Comparison of ENCODE assay signal across 13 cellular contexts in the genomic region with DNA sequence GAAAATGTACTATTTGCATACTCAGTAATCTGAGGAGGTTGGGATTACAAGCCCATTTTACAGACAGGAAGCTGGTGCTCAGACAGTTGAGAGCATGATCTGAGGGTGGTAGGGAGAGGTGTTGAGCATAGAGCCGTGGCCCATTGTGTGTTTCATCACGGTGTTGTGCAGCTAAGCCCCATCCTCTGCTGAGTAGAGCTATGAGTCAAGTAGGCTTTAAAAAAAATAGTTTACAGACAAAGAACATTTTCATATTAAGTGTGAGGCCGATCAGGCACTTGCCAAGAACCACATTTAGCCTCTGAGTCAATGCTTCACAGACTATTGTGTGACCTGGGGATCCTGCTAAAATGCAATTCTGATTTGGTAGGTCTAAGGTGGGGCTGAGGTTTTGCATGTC. TPM values are rescaled to one million over a fixed set of nuclear protein-coding genes. Genes with fewer than 3 reads are reported as not detected.
DNase-seq lines count a peak whose midpoint lies in the region; ATAC-seq lines count a peak whose summit lies in the region.
"Had no signal": no experiment of that assay in that cellular context is flagged by ENCODE, and none has a peak within 500 bp of the region (broad histone marks: within the 10 kb centered on the region; RNA-seq: fewer than 3 reads in every experiment).

No MANE protein-coding gene starts in this region.

- H3K27me3 Mint-ChIP-seq in immature natural killer cell (ENCODE audit: low read depth in 3 of 3), result peaks cover 0 to 3% (median 0%) of the 10 kb centered on the region in 3 donors
- H3K27me3 Mint-ChIP-seq: naive B cell had no signal

- DNase-seq in stimulated activated CD4-positive, alpha-beta T cell treated with anti-CD3 and anti-CD28 coated beads, Interleukin-1b, Interleukin-23, amount 100 ng/mL, for 48 hours, result peak; percentile 39
- no peak for DNase-seq in stimulated activated CD4-positive, alpha-beta T cell treated with anti-CD3 and anti-CD28 coated beads, Interleukin-2, amount 100 ng/mL, for 48 hours
- DNase-seq in astrocyte of the hippocampus (ENCODE audit: low read depth, low spot score) (peak; percentile 78), immature natural killer cell (peak in 2 of 3 donors; percentile 2 to 22), globus pallidus (ENCODE audit: low spot score) (no peak), SHP77 treated with DMSO at 0.1 percent for 48 hours (lab: John Stamatoyannopoulos, UW) (no peak)
- no peak for DNase-seq in activated naive CD4-positive, alpha-beta T cell treated with Interleukin-2 at 50 U/mL for 16 hours
- DNase-seq: activated CD4-positive, alpha-beta T cell treated with anti-CD3 and anti-CD28 coated beads, Interleukin-2, amount 50 U/mL, for 4 hours; Kasumi-1; naive B cell; NCI-H345; stimulated activated CD4-positive, alpha-beta T cell treated with anti-CD3 and anti-CD28 coated beads, Interleukin-2, amount 100 ng/mL, for 24 hours had no signal

- peaks cover 40 to 59% of the 10 kb centered on the region in 2 donors for H3K4me1 Mint-ChIP-seq in immature natural killer cell

- ATAC-seq in HG03135 (IDR thresholded peaks at IDR 0.05; ENCODE audit: unreplicated experiment), result no peak

- peak overlapping the region in 5 of 6 donors; percentile 1 to 44 (median 32) for H3K27ac Mint-ChIP-seq in immature natural killer cell

- H3K4me3 Mint-ChIP-seq in immature natural killer cell, result peak overlapping the region in 3 of 5 donors; percentile 0 to 68 (median 1)
- H3K4me3 Mint-ChIP-seq: naive B cell had no signal

- peaks cover 4 to 21% (median 10%) of the 10 kb centered on the region in 3 donors for H3K36me3 Mint-ChIP-seq in immature natural killer cell

- no peaks in the 10 kb centered on the region for H3K9me3 Mint-ChIP-seq in immature natural killer cell
- H3K9me3 Mint-ChIP-seq: naive B cell had no signal

RNA-seq across cellular contexts. Expression of gene ZNF664, which starts 22.0 kb away (rescaled TPM):
- 10 to 100 TPM in 1 of 3 donors, 1 to 10 TPM in 2; 2.1 to 12.9 (median 8.2) TPM for polyA plus RNA-seq in immature natural killer cell

RNA-seq across cellular contexts. Expression of gene CCDC92, which starts 22.4 kb away (rescaled TPM):
- polyA plus RNA-seq in immature natural killer cell, result 10 to 100 TPM; 24.6 to 44.9 (median 25.1) TPM

Comparison
In these comparisons a context has a peak if more than half of its experiments do, and no peak if none do; other contexts are left out.
1. DNase-seq: peak in stimulated activated CD4-positive, alpha-beta T cell treated with anti-CD3 and anti-CD28 coated beads, Interleukin-1b, Interleukin-23, amount 100 ng/mL, for 48 hours (single experiment), astrocyte of the hippocampus (single experiment) and immature natural killer cell (2 of 3); none in stimulated activated CD4-positive, alpha-beta T cell treated with anti-CD3 and anti-CD28 coated beads, Interleukin-2, amount 100 ng/mL, for 48 hours (0 of 2), globus pallidus (single experiment), SHP77 treated with DMSO at 0.1 percent for 48 hours (single experiment) and activated naive CD4-positive, alpha-beta T cell treated with Interleukin-2 at 50 U/mL for 16 hours (single experiment).